ENCODE assay signal across 1 cellular context in genomic region chr9:133855802-133856592, GRCh38.
TF ChIP-seq lines count a peak whose summit lies in the region.

No MANE protein-coding gene starts in this region.

TF ChIP-seq in HepG2, 621 proteins besides CTCF, POLR2A, EP300 and RAD21 (continued from another document):
- TF ChIP-seq UBTF (CRISPR knock-in tag; IDR thresholded peaks at IDR 0.05) (peak; percentile 29; the same call in 1 of the 2 replicates), USF2 (IDR thresholded peaks at IDR 0.05; ENCODE audit: low read depth, low read length) (0 out of 2 replicates have a peak, but pooled peaks have one; percentile 13), USF2 (CRISPR knock-in tag; IDR thresholded peaks at IDR 0.05; ENCODE audit: borderline replicate concordance) (no peak), IKZF1 (IDR thresholded peaks at IDR 0.05) (no peak), ZMYM4 (CRISPR knock-in tag; IDR thresholded peaks at IDR 0.05) (0 out of 2 replicates have a peak, but pooled peaks have one; percentile 40), ZBTB34 (CRISPR knock-in tag; IDR thresholded peaks at IDR 0.05) (0 out of 2 replicates have a peak, but pooled peaks have one; percentile 38), ZNF607 (CRISPR knock-in tag; IDR thresholded peaks at IDR 0.05; ENCODE audit: borderline replicate concordance) (0 out of 2 replicates have a peak, but pooled peaks have one; percentile 17), RAD51 (IDR thresholded peaks at IDR 0.05; ENCODE audit: borderline replicate concordance) (peak; percentile 49; the same call in 1 of the 2 replicates)
